Comparison of ENCODE assay signal across 16 cellular contexts in genomic region chr1:203428981-203429599, GRCh38. TPM values are rescaled to one million over a fixed set of nuclear protein-coding genes. Genes with fewer than 3 reads are reported as not detected.
DNase-seq lines count a peak whose midpoint lies in the region; TF ChIP-seq lines count a peak whose summit lies in the region.
"Had no signal": no experiment of that assay in that cellular context is flagged by ENCODE, and none has a peak within 500 bp of the region (broad histone marks: within the 10 kb centered on the region; RNA-seq: fewer than 3 reads in every experiment).

No MANE protein-coding gene starts in this region.

- peak overlapping the region in 1 of 2 donors; percentile 51 for H3K27ac ChIP-seq in prostate gland
- H3K27ac ChIP-seq: BLaER1 treated with 17β-estradiol and CSF1 and Interleukin-3, amounts not matched to agents 10 nM and 100 nM had no signal

- H3K4me3 Mint-ChIP-seq in glutamatergic neuron (ENCODE audit: unreplicated experiment): no peak overlapping the region
- no peak overlapping the region for H3K4me3 Mint-ChIP-seq in activated T-helper 1 cell treated with anti-CD3 and anti-CD28 coated beads, Interleukin-12 subunit alpha, Interleukin-12 subunit beta, Interleukin-2, Interleukin-4 antibody, amounts not matched to agents 30 ng/mL and 10 ng/mL and 1 ng/mL, durations not matched to agents 14 hours and 24 hours and 36 hours

- no peak overlapping the region for H3K27ac Mint-ChIP-seq in glutamatergic neuron (ENCODE audit: unreplicated experiment)
- no peak overlapping the region for H3K27ac Mint-ChIP-seq in activated T-helper 1 cell treated with anti-CD3 and anti-CD28 coated beads, Interleukin-12 subunit alpha, Interleukin-12 subunit beta, Interleukin-2, Interleukin-4 antibody, amounts not matched to agents 30 ng/mL and 10 ng/mL and 1 ng/mL, durations not matched to agents 14 hours and 24 hours and 36 hours
- H3K27ac Mint-ChIP-seq: progenitor cell of endocrine pancreas had no signal

- WGBS in prostate gland: 27% methylated on average over 11 of the region's 11 CpGs

- H3K4me1 ChIP-seq in prostate gland (replicated peaks): peaks cover 8% of the 10 kb centered on the region

- TF ChIP-seq POLR2A in prostate gland (IDR thresholded peaks at IDR 0.05): no peak

- peaks cover 4% of the 10 kb centered on the region for H3K27me3 Mint-ChIP-seq in glutamatergic neuron (ENCODE audit: unreplicated experiment)
- peaks cover 18% of the 10 kb centered on the region for H3K27me3 Mint-ChIP-seq in activated T-helper 1 cell treated with anti-CD3 and anti-CD28 coated beads, Interleukin-12 subunit alpha, Interleukin-12 subunit beta, Interleukin-2, Interleukin-4 antibody, amounts not matched to agents 30 ng/mL and 10 ng/mL and 1 ng/mL, durations not matched to agents 14 hours and 24 hours and 36 hours (ENCODE audit: insufficient read depth)

- peaks cover under 1% of the 10 kb centered on the region for H3K36me3 Mint-ChIP-seq in glutamatergic neuron (ENCODE audit: unreplicated experiment)
- H3K36me3 Mint-ChIP-seq in activated T-helper 1 cell treated with anti-CD3 and anti-CD28 coated beads, Interleukin-12 subunit alpha, Interleukin-12 subunit beta, Interleukin-2, Interleukin-4 antibody, amounts not matched to agents 30 ng/mL and 10 ng/mL and 1 ng/mL, durations not matched to agents 14 hours and 24 hours and 36 hours (ENCODE audit: low read depth): no peaks in the 10 kb centered on the region

- peaks cover 20% of the 10 kb centered on the region for H3K4me1 Mint-ChIP-seq in glutamatergic neuron (ENCODE audit: low read depth, unreplicated experiment)
- H3K4me1 Mint-ChIP-seq in activated T-helper 1 cell treated with anti-CD3 and anti-CD28 coated beads, Interleukin-12 subunit alpha, Interleukin-12 subunit beta, Interleukin-2, Interleukin-4 antibody, amounts not matched to agents 30 ng/mL and 10 ng/mL and 1 ng/mL, durations not matched to agents 14 hours and 24 hours and 36 hours (ENCODE audit: low read depth): no peaks in the 10 kb centered on the region

- TF ChIP-seq CTCF in GM06990 (IDR thresholded peaks at IDR 0.05; ENCODE audit: insufficient read depth, low read length, poor library complexity, severe bottlenecking) (no peak), prostate gland (IDR thresholded peaks at IDR 0.05) (no peak), glutamatergic neuron (IDR thresholded peaks at IDR 0.05; ENCODE audit: partially characterized antibody, unreplicated experiment) (no peak)

- H3K9me3 ChIP-seq in prostate gland: no peaks in the 10 kb centered on the region
- H3K9me3 ChIP-seq: BLaER1 treated with 17β-estradiol and CSF1 and Interleukin-3, amounts not matched to agents 10 nM and 100 nM had no signal

- no peak overlapping the region for H3K4me3 ChIP-seq in GM06990 (replicated peaks; ENCODE audit: low read depth, low read length)
- no peak overlapping the region for H3K4me3 ChIP-seq in prostate gland
- H3K4me3 ChIP-seq: BLaER1 treated with 17β-estradiol and CSF1 and Interleukin-3, amounts not matched to agents 10 nM and 100 nM; lung had no signal

- H3K27me3 ChIP-seq in GM06990 (replicated peaks; ENCODE audit: control insufficient read depth, insufficient read depth, low read length) (no peaks in the 10 kb centered on the region), prostate gland (replicated peaks; ENCODE audit: insufficient read depth) (no peaks in the 10 kb centered on the region)
- H3K27me3 ChIP-seq: BLaER1 treated with 17β-estradiol and CSF1 and Interleukin-3, amounts not matched to agents 10 nM and 100 nM had no signal

- peaks cover 2% of the 10 kb centered on the region for H3K9me3 Mint-ChIP-seq in glutamatergic neuron (ENCODE audit: unreplicated experiment)
- H3K9me3 Mint-ChIP-seq in activated T-helper 1 cell treated with anti-CD3 and anti-CD28 coated beads, Interleukin-12 subunit alpha, Interleukin-12 subunit beta, Interleukin-2, Interleukin-4 antibody, amounts not matched to agents 30 ng/mL and 10 ng/mL and 1 ng/mL, durations not matched to agents 14 hours and 24 hours and 36 hours: no peaks in the 10 kb centered on the region

- peak; percentile 56 for DNase-seq in GM06990 (ENCODE audit: extremely low read depth, insufficient read length)
- peak; percentile 67 for DNase-seq in NCI-H187 treated with DMSO at 0.1 percent for 48 hours (lab: John Stamatoyannopoulos, UW)
- DNase-seq in RPMI8226: peak; percentile 33
- DNase-seq in prostate gland (ENCODE audit: low spot score): peak; percentile 45
- DNase-seq in glutamatergic neuron: no peak
- DNase-seq in pons (ENCODE audit: low spot score): no peak
- no peak for DNase-seq in HT-29 (ENCODE audit: low spot score)
- DNase-seq in activated T-helper 1 cell treated with anti-CD3 and anti-CD28 coated beads, Interleukin-12 subunit alpha, Interleukin-12 subunit beta, Interleukin-2, Interleukin-4 antibody, amounts not matched to agents 30 ng/mL and 10 ng/mL and 1 ng/mL, durations not matched to agents 14 hours and 24 hours and 36 hours (ENCODE audit: low spot score): no peak
- DNase-seq: activated naive CD4-positive, alpha-beta T cell treated with anti-CD3 and anti-CD28 coated beads, Interleukin-2, amount 50 U/mL, for 16 hours; erythroblast; NCI-H1048; stimulated activated naive CD4-positive, alpha-beta T cell had no signal

- intact Hi-C loops in prostate gland (cut with DNase I): loop anchor here (5.0 kb wide), 1 partner anchor 47 kb away; no protein-coding TSS in a partner anchor
- intact Hi-C loops in activated T-helper 1 cell treated with anti-CD3 and anti-CD28 coated beads, Interleukin-12 subunit alpha, Interleukin-12 subunit beta, Interleukin-2, Interleukin-4 antibody, amounts not matched to agents 30 ng/mL and 10 ng/mL and 1 ng/mL, durations not matched to agents 14 hours and 24 hours and 36 hours (cut with micrococcal nuclease): no loop called here

- H3K36me3 ChIP-seq in GM06990 (ENCODE audit: control insufficient read depth, insufficient read depth, low read length) (no peaks in the 10 kb centered on the region), prostate gland (no peaks in the 10 kb centered on the region)
- H3K36me3 ChIP-seq: BLaER1 treated with 17β-estradiol and CSF1 and Interleukin-3, amounts not matched to agents 10 nM and 100 nM had no signal

RNA-seq across cellular contexts. Expression of gene PRELP, which starts 46.5 kb away (rescaled TPM):
- total RNA-seq in prostate gland: 10 to 100 TPM; 17.9 to 43.2 TPM
- not detected for total RNA-seq in glutamatergic neuron (ENCODE audit: unreplicated experiment)
- 0.13 TPM in 1 of 2 replicates, not detected in the other for total RNA-seq in HT-29 (2014; rRNA removed; shearing (Covaris generic))
- total RNA-seq in activated T-helper 1 cell treated with anti-CD3 and anti-CD28 coated beads, Interleukin-12 subunit alpha, Interleukin-12 subunit beta, Interleukin-2, Interleukin-4 antibody, amounts not matched to agents 30 ng/mL and 10 ng/mL and 1 ng/mL, durations not matched to agents 14 hours and 24 hours and 36 hours: not detected in 2 replicates
- total RNA-seq: activated CD8-positive, alpha-beta memory T cell treated with anti-CD3 and anti-CD28 coated beads for 36 hours had no signal

Comparison
In these comparisons a context has a peak if more than half of its experiments do, and no peak if none do; other contexts are left out.
1. DNase-seq: peak in GM06990 (single experiment), NCI-H187 treated with DMSO at 0.1 percent for 48 hours (single experiment), RPMI8226 (single experiment) and prostate gland (single experiment); none in glutamatergic neuron (single experiment), pons (single experiment), HT-29 (single experiment) and activated T-helper 1 cell treated with anti-CD3 and anti-CD28 coated beads, Interleukin-12 subunit alpha, Interleukin-12 subunit beta, Interleukin-2, Interleukin-4 antibody, amounts not matched to agents 30 ng/mL and 10 ng/mL and 1 ng/mL, durations not matched to agents 14 hours and 24 hours and 36 hours (single experiment).
2. RNA of gene PRELP, which starts 46.5 kb away (total RNA-seq): 17.9 to 43.2 TPM in prostate gland; 0.13 TPM in HT-29, not detected in glutamatergic neuron (single experiment) and not detected in activated T-helper 1 cell treated with anti-CD3 and anti-CD28 coated beads, Interleukin-12 subunit alpha, Interleukin-12 subunit beta, Interleukin-2, Interleukin-4 antibody, amounts not matched to agents 30 ng/mL and 10 ng/mL and 1 ng/mL, durations not matched to agents 14 hours and 24 hours and 36 hours; every median in the first group is over 10 times any median in the second.